ENCODE assay signal across 1 cellular context in the genomic region with DNA sequence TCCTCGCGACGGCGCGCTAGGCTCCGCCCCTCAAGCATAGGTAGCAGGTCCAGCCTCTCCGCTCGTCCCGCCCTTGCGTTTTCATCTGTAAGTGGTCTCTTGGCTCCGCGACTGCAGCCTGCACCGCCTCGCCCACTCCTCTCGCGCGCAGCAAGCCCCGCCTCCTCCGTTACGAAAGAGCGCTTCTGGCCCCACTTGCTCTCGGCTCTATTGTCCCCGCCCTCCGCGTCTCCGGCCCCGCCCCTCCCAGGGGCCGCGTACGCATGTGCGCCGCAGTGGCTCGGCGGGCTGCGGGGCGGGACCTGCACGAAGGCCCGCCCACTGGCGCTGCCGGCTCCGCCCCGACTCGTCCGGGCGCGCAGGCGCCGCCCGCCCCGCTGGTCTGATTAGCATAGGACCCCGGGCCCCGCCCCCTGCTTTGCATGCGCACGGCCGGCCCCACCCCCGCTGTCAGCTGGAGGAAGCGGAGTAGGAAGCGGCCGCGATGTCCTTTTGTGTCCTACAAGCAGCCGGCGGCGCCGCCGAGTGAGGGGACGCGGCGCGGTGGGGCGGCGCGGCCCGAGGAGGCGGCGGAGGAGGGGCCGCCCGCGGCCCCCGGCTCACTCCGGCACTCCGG.
A peak's percentile ranks its signal among the peaks of the same experiment; 100 is the strongest.
TF ChIP-seq lines count a peak whose summit lies in the region.

ESRRA (plus strand) TSS at position 450 of the 616 bp plus-strand sequence. CDS start 1,656 bp downstream, outside the sequence.

TF ChIP-seq in K562, 482 proteins besides CTCF, POLR2A, EP300 and RAD21 (continued from another document and continues in another):
- TF ChIP-seq SAFB2 (IDR thresholded peaks at IDR 0.05; ENCODE audit: borderline replicate concordance, low read depth, low read length, severe bottlenecking) (no peak), ZNF12 (CRISPR knock-in tag; IDR thresholded peaks at IDR 0.05) (no peak), ZFPM2 (CRISPR knock-in tag; IDR thresholded peaks at IDR 0.05) (no peak), YY1 (IDR thresholded peaks at IDR 0.05; ENCODE audit: borderline replicate concordance in 1 of 3, control insufficient read depth in 1 of 3, extremely low read depth in 1 of 3, insufficient read depth in 3 of 3, insufficient read length in 1 of 3, insufficient replicate concordance in 2 of 3, low read depth in 1 of 3, low read length in 2 of 3) (peak in 1 of 3 experiments; percentile 42), ELF1 (tag; IDR thresholded peaks at IDR 0.05) (0 out of 2 replicates have a peak, but pooled peaks have one; percentile 34), TCFL5 (CRISPR knock-in tag; conservative IDR thresholded peaks at IDR 0.05) (no peak), HMBOX1 (IDR thresholded peaks at IDR 0.05) (no peak), MBD2 (IDR thresholded peaks at IDR 0.05; ENCODE audit: borderline replicate concordance, low read depth) (peak; percentile 34; the same call in 1 of the 2 replicates), BRCA1 (IDR thresholded peaks at IDR 0.05) (no peak), BRCA1 (CRISPR knock-in tag; IDR thresholded peaks at IDR 0.05) (no peak), THRB (CRISPR knock-in tag; conservative IDR thresholded peaks at IDR 0.05) (no peak), TCF7L2 (IDR thresholded peaks at IDR 0.05; ENCODE audit: low read depth, low read length) (no peak), HNRNPLL (IDR thresholded peaks at IDR 0.05; ENCODE audit: low read depth, low read length, poor library complexity, severe bottlenecking) (peak; percentile 64), ZNF551 (CRISPR knock-in tag; IDR thresholded peaks at IDR 0.05) (no peak), RBFOX2 (IDR thresholded peaks at IDR 0.05; ENCODE audit: low read depth, low read length) (peak; percentile 20; the same call in 1 of the 2 replicates), NCOA6 (IDR thresholded peaks at IDR 0.05) (no peak), ETS2 (tag; IDR thresholded peaks at IDR 0.05; ENCODE audit: borderline replicate concordance, poor library complexity, severe bottlenecking) (no peak), RBM17 (IDR thresholded peaks at IDR 0.05; ENCODE audit: borderline replicate concordance, low read depth, low read length) (no peak), ZBTB17 (CRISPR knock-in tag; IDR thresholded peaks at IDR 0.05) (no peak), BRD9 (IDR thresholded peaks at IDR 0.05; ENCODE audit: low read depth, partially characterized antibody) (no peak), MLX (CRISPR knock-in tag; conservative IDR thresholded peaks at IDR 0.05) (no peak), ZNF644 (tag; IDR thresholded peaks at IDR 0.05; ENCODE audit: low read depth) (no peak), NR2C1 (IDR thresholded peaks at IDR 0.05) (no peak), NR2C1 (tag; IDR thresholded peaks at IDR 0.05) (no peak), THRAP3 (IDR thresholded peaks at IDR 0.05; ENCODE audit: borderline replicate concordance) (no peak), CREM (IDR thresholded peaks at IDR 0.05; ENCODE audit: low read depth) (peak; percentile 73), E2F3 (CRISPR knock-in tag; IDR thresholded peaks at IDR 0.05) (no peak), PHTF2 (CRISPR knock-in tag; IDR thresholded peaks at IDR 0.05) (no peak), FOXP1 (CRISPR knock-in tag; IDR thresholded peaks at IDR 0.05) (no peak), BACH1 (tag; IDR thresholded peaks at IDR 0.05) (no peak), EHMT2 (IDR thresholded peaks at IDR 0.05) (no peak), ZNF584 (CRISPR knock-in tag; IDR thresholded peaks at IDR 0.05; ENCODE audit: low read depth) (no peak), TRIM25 (IDR thresholded peaks at IDR 0.05; ENCODE audit: borderline replicate concordance) (no peak), PREB (CRISPR knock-in tag; IDR thresholded peaks at IDR 0.05) (no peak), DACH1 (IDR thresholded peaks at IDR 0.05; ENCODE audit: partially characterized antibody) (peak; percentile 62), CHD7 (IDR thresholded peaks at IDR 0.05; ENCODE audit: low read depth, low read length) (no peak), KAT2B (IDR thresholded peaks at IDR 0.05; ENCODE audit: low read depth, low read length) (no peak), EGR1 (conservative IDR thresholded peaks at IDR 0.05) (peak; percentile 64), TBL1XR1 (IDR thresholded peaks at IDR 0.05; ENCODE audit: low read length in 2 of 2) (no peak), KLF16 (IDR thresholded peaks at IDR 0.05) (no peak), CTBP1 (IDR thresholded peaks at IDR 0.05; ENCODE audit: borderline replicate concordance) (peak; percentile 24), FOXJ2 (tag; IDR thresholded peaks at IDR 0.05) (no peak), SIN3A (IDR thresholded peaks at IDR 0.05; ENCODE audit: borderline replicate concordance in 2 of 2, control insufficient read depth in 1 of 2, low read depth in 2 of 2, low read length in 2 of 2) (peak in 1 of 2 experiments; percentile 84; a peak in 1 of 4 replicates)
- TF ChIP-seq, protein P1, sequence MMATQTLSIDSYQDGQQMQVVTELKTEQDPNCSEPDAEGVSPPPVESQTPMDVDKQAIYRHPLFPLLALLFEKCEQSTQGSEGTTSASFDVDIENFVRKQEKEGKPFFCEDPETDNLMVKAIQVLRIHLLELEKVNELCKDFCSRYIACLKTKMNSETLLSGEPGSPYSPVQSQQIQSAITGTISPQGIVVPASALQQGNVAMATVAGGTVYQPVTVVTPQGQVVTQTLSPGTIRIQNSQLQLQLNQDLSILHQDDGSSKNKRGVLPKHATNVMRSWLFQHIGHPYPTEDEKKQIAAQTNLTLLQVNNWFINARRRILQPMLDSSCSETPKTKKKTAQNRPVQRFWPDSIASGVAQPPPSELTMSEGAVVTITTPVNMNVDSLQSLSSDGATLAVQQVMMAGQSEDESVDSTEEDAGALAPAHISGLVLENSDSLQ (IDR thresholded peaks at IDR 0.05): no peak
- TF ChIP-seq, protein P2, sequence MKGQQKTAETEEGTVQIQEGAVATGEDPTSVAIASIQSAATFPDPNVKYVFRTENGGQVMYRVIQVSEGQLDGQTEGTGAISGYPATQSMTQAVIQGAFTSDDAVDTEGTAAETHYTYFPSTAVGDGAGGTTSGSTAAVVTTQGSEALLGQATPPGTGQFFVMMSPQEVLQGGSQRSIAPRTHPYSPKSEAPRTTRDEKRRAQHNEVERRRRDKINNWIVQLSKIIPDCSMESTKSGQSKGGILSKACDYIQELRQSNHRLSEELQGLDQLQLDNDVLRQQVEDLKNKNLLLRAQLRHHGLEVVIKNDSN (CRISPR knock-in tag; IDR thresholded peaks at IDR 0.05): no peak
